20 cellular contexts compared by ENCODE assay signal in genomic region chr18:59929621-59930295, GRCh38. TPM values are rescaled to one million over a fixed set of nuclear protein-coding genes. Genes with fewer than 3 reads are reported as not detected.
DNase-seq lines count a peak whose midpoint lies in the region; ATAC-seq and TF ChIP-seq lines count a peak whose summit lies in the region.
"Had no signal": no experiment of that assay in that cellular context is flagged by ENCODE, and none has a peak within 500 bp of the region (broad histone marks: within the 10 kb centered on the region; RNA-seq: fewer than 3 reads in every experiment).

No MANE protein-coding gene starts in this region.

- in situ Hi-C loops in IMR-90 (cut with MboI; ENCODE audit: low sequenced_read_pairs): no loop called here

- H3K4me1 ChIP-seq in IMR-90 (ENCODE audit: control insufficient read depth, insufficient read depth, low read length) (no peaks in the 10 kb centered on the region; the same call in 1 of the 2 replicates), trophoblast cell (ENCODE audit: control insufficient read depth in 1 of 2, insufficient read depth in 2 of 2, low read length in 2 of 2) (no peaks in the 10 kb centered on the region), colonic mucosa (no peaks in the 10 kb centered on the region)
- H3K4me1 ChIP-seq: Caco-2, pancreas had no signal

- TF ChIP-seq CTCF in IMR-90 (conservative IDR thresholded peaks at IDR 0.05; ENCODE audit: low read depth, low read length) (no peak), colonic mucosa (IDR thresholded peaks at IDR 0.05) (no peak)

- no TSS peak for BruUV-seq in IMR-90 (replicated peaks; lab: Mats Ljungman, UMichigan)

- H4K8ac ChIP-seq in IMR-90 (ENCODE audit: low read depth in 2 of 2, low read length in 2 of 2) (peak overlapping the region in 1 of 2 experiments; percentile 33; a peak in 1 of 4 replicates), trophoblast cell (ENCODE audit: low read depth, low read length) (no peak overlapping the region)

- H3K18ac ChIP-seq in IMR-90 (ENCODE audit: low read depth, low read length): no peak overlapping the region
- H3K18ac ChIP-seq in trophoblast cell (ENCODE audit: low read length): no peak overlapping the region

- no peak overlapping the region for H3K56ac ChIP-seq in IMR-90 (ENCODE audit: extremely low read depth, insufficient read depth, low read length)

- no peaks in the 10 kb centered on the region for H4K20me1 ChIP-seq in IMR-90 (ENCODE audit: insufficient read depth, low read length)

- H3K9me3 ChIP-seq in IMR-90 (ENCODE audit: control insufficient read depth, insufficient read depth, low read length) (no peaks in the 10 kb centered on the region), trophoblast cell (ENCODE audit: insufficient read depth, low read depth, low read length) (peaks cover 3% of the 10 kb centered on the region), colonic mucosa (no peaks in the 10 kb centered on the region)
- H3K9me3 ChIP-seq: BE2C, Caco-2, pancreas had no signal

- H2AK5ac ChIP-seq in IMR-90 (ENCODE audit: low read depth, low read length) (peak overlapping the region; percentile 48; the same call in 1 of the 2 replicates), trophoblast cell (ENCODE audit: low read length) (no peak overlapping the region)

- H4K91ac ChIP-seq in IMR-90 (ENCODE audit: insufficient read depth, low read depth, low read length): no peak overlapping the region
- H4K91ac ChIP-seq in trophoblast cell (ENCODE audit: low read depth, low read length): no peak overlapping the region

- 0 out of 3 replicates have a peak overlapping the region, but pooled peaks have one; percentile 41 for H2BK15ac ChIP-seq in IMR-90 (ENCODE audit: low read depth, low read length)

- no peak overlapping the region for H4K5ac ChIP-seq in IMR-90 (ENCODE audit: low read depth, low read length)

- H3K27ac ChIP-seq in IMR-90 (ENCODE audit: insufficient read depth, low read length) (no peak overlapping the region), trophoblast cell (ENCODE audit: low read depth, low read length) (no peak overlapping the region), colonic mucosa (no peak overlapping the region)
- H3K27ac ChIP-seq: pancreas, PC-9 had no signal

- H2BK20ac ChIP-seq in IMR-90 (ENCODE audit: low read depth, low read length): no peak overlapping the region; the same call in 1 of the 2 replicates

- POLR2A ChIA-PET in IMR-90 (lab: Charles Lee; ENCODE audit: unreplicated experiment): no interaction called here

- DNase-seq in GDM1 (lab: John Stamatoyannopoulos, UW) (peak; percentile 51), IMR-90 (peak; percentile 52), amniotic epithelial cell (ENCODE audit: low read depth) (peak; percentile 52), trophoblast cell (no peak), colonic mucosa (no peak), NCI-H1436 (lab: John Stamatoyannopoulos, UW) (no peak)
- no peak for DNase-seq in stimulated activated CD8-positive, alpha-beta memory T cell treated with anti-CD3 and anti-CD28 coated beads, Interleukin-4, amount 100 ng/mL, for 48 hours
- DNase-seq: activated CD4-positive, alpha-beta T cell treated with anti-CD3 and anti-CD28 coated beads, Interleukin-2, amount 50 U/mL, for 1 hour; activated T-cell treated with anti-CD3 and anti-CD28 coated beads, Interleukin-2, amount 50 U/mL, for 24 hours; BE2C; Caco-2; erythroblast; HFFc6; Karpas-422; NCI-H1417; pancreas; PC-9; stimulated activated CD4-positive, alpha-beta T cell treated with anti-CD3 and anti-CD28 coated beads, Interleukin-2, amount 100 ng/mL, for 24 hours had no signal

- no peak overlapping the region for H2BK5ac ChIP-seq in IMR-90 (ENCODE audit: low read depth, low read length, poor library complexity, severe bottlenecking)
- H2BK5ac ChIP-seq in trophoblast cell (ENCODE audit: low read depth, low read length, poor library complexity): no peak overlapping the region

- TF ChIP-seq POLR2A in IMR-90 (IDR thresholded peaks at IDR 0.05; ENCODE audit: low read depth, low read length): no peak

- peak overlapping the region; percentile 56; the same call in 1 of the 2 replicates for H3K23ac ChIP-seq in IMR-90 (ENCODE audit: low read depth, low read length)
- H3K23ac ChIP-seq in trophoblast cell (ENCODE audit: low read length): no peak overlapping the region

- peak overlapping the region; percentile 42 for H2AK9ac ChIP-seq in IMR-90 (replicated peaks; ENCODE audit: low read depth, low read length, poor library complexity)

- no peaks in the 10 kb centered on the region for H3K79me2 ChIP-seq in trophoblast cell (ENCODE audit: control insufficient read depth, insufficient read depth, low read length, poor library complexity)

- peak; percentile 51; the same call in 1 of the 2 replicates for ATAC-seq in IMR-90 (ENCODE audit: low read depth)
- ATAC-seq: pancreas, sciatic nerve had no signal

- H2BK120ac ChIP-seq in IMR-90 (ENCODE audit: low read depth, low read length) (no peak overlapping the region), trophoblast cell (ENCODE audit: insufficient read depth, low read length, poor library complexity) (no peak overlapping the region)

- no peaks in the 10 kb centered on the region for H3K27me3 ChIP-seq in IMR-90 (ENCODE audit: control insufficient read depth, insufficient read depth, low read length)
- H3K27me3 ChIP-seq in trophoblast cell (ENCODE audit: insufficient read depth, low read length): no peaks in the 10 kb centered on the region
- H3K27me3 ChIP-seq in colonic mucosa: no peaks in the 10 kb centered on the region
- H3K27me3 ChIP-seq: BE2C, pancreas had no signal

- intact Hi-C loops in IMR-90 (cut with micrococcal nuclease) (loop anchor here (1.0 kb wide), 1 partner anchor 12 kb away; no protein-coding TSS in a partner anchor), colonic mucosa (cut with DNase I) (no loop called here)

- H4K12ac ChIP-seq in trophoblast cell (ENCODE audit: low read depth, low read length): no peak overlapping the region

- H3K4me2 ChIP-seq in IMR-90 (ENCODE audit: low read depth, low read length): no peak overlapping the region
- no peak overlapping the region for H3K4me2 ChIP-seq in trophoblast cell (ENCODE audit: low read length)
- H3K4me2 ChIP-seq: PC-9 had no signal

- peak overlapping the region; percentile 33 for H2AFZ ChIP-seq in IMR-90 (replicated peaks; ENCODE audit: low read length, poor library complexity)
- H2AFZ ChIP-seq in trophoblast cell (ENCODE audit: insufficient read depth, low read length, poor library complexity): no peak overlapping the region
- H2AFZ ChIP-seq: PC-9 had no signal

- no peak overlapping the region for H3K4ac ChIP-seq in IMR-90 (ENCODE audit: low read depth, low read length)
- no peak overlapping the region for H3K4ac ChIP-seq in trophoblast cell (ENCODE audit: low read depth, low read length)

- H3K9me1 ChIP-seq in IMR-90 (ENCODE audit: insufficient read depth, low read length): peaks cover 4% of the 10 kb centered on the region

- CTCF ChIA-PET in IMR-90 (lab: Yijun Ruan, JAX): no interaction called here

- H3K36me3 ChIP-seq in IMR-90 (ENCODE audit: control insufficient read depth, insufficient read depth, low read length) (no peaks in the 10 kb centered on the region), trophoblast cell (ENCODE audit: control insufficient read depth in 1 of 2, insufficient read depth in 2 of 2, low read length in 2 of 2) (no peaks in the 10 kb centered on the region), colonic mucosa (no peaks in the 10 kb centered on the region)
- H3K36me3 ChIP-seq: BE2C, pancreas had no signal

- dilution Hi-C loops in IMR-90 (cut with HindIII; ENCODE audit: low sequenced_read_pairs, unreplicated experiment): no loop called here

- H2BK12ac ChIP-seq in trophoblast cell (ENCODE audit: low read length): no peak overlapping the region

- no peak overlapping the region for H3K4me3 ChIP-seq in IMR-90 (ENCODE audit: insufficient read depth, low read depth, low read length)
- H3K4me3 ChIP-seq in trophoblast cell (ENCODE audit: low read depth, low read length): peak overlapping the region; percentile 11
- H3K4me3 ChIP-seq in colonic mucosa: no peak overlapping the region
- H3K4me3 ChIP-seq: lung, pancreas, PC-9 had no signal

- no peaks in the 10 kb centered on the region for H3K79me1 ChIP-seq in IMR-90 (ENCODE audit: low read depth in 1 of 2, low read length in 2 of 2)
- H3K79me1 ChIP-seq in trophoblast cell (ENCODE audit: low read length): no peaks in the 10 kb centered on the region

- H3K14ac ChIP-seq in IMR-90 (replicated peaks; ENCODE audit: low read depth, low read length): peak overlapping the region; percentile 32
- no peak overlapping the region for H3K14ac ChIP-seq in trophoblast cell (ENCODE audit: low read length)

- H3K9ac ChIP-seq in IMR-90 (ENCODE audit: low read depth, low read length) (no peak overlapping the region), trophoblast cell (ENCODE audit: low read length) (no peak overlapping the region), colonic mucosa (ENCODE audit: low read depth in 2 of 2, low read length in 2 of 2) (no peak overlapping the region)

- TF ChIP-seq RAD21 in IMR-90 (IDR thresholded peaks at IDR 0.05; ENCODE audit: low read length): no peak

- WGBS in IMR-90 (ENCODE audit: extremely low coverage in 2 of 2, insufficient read length in 1 of 2), 2 experiments: 83% methylated on average over 3 of the region's 7 CpGs; no CpG with 5 or more reads in 1 of the 2 experiments
- WGBS in trophoblast cell (ENCODE audit: extremely low coverage, insufficient coverage, insufficient read length): no CpG with 5 or more reads among the region's 7 CpGs

TF ChIP-seq in IMR-90, 13 proteins besides CTCF, POLR2A, EP300 and RAD21 (continues in another document):
- TF ChIP-seq ELK1 (IDR thresholded peaks at IDR 0.05; ENCODE audit: borderline replicate concordance, low read depth, low read length): no peak

RNA-seq across cellular contexts. Expression of gene PMAIP1, which starts 30.0 kb away (rescaled TPM):
- total RNA-seq in IMR-90 (2012; rRNA removed) (14.0 and 26.9 TPM in 2 replicates), colonic mucosa (1 to 10 TPM; 4.3 to 4.9 TPM)
- 25.9 and 30.1 TPM in 2 replicates for polyA plus RNA-seq in IMR-90 (2012; rRNA removed)
- 4.3 and 12.5 TPM in 2 replicates for polyA plus RNA-seq in IMR-90 (2012; cell fraction: cytosol; rRNA removed)
- 7.2 and 17.3 TPM in 2 replicates for polyA plus RNA-seq in IMR-90 (2012; cell fraction: nucleus; rRNA removed; ENCODE audit: low replicate concordance)
- 10.2 and 10.3 TPM in 2 replicates for polyA plus RNA-seq in trophoblast cell (2013)

Comparison
In these comparisons a context has a peak if more than half of its experiments do, and no peak if none do; other contexts are left out.
1. DNase-seq: peak in GDM1 (single experiment), IMR-90 (single experiment) and amniotic epithelial cell (single experiment); none in trophoblast cell (0 of 2), colonic mucosa (single experiment), stimulated activated CD8-positive, alpha-beta memory T cell treated with anti-CD3 and anti-CD28 coated beads, Interleukin-4, amount 100 ng/mL, for 48 hours (single experiment) and NCI-H1436 (single experiment).